Comparison of ENCODE assay signal across 1 cellular context in genomic region chr20:37901667-37902503, GRCh38.
A peak's percentile ranks its signal among the peaks of the same experiment; 100 is the strongest.
TF ChIP-seq lines count a peak whose summit lies in the region.

No MANE protein-coding gene starts in this region.

TF ChIP-seq in HepG2, 621 proteins besides CTCF, POLR2A, EP300 and RAD21 (continued from another document and continues in another):
- no peak for TF ChIP-seq GRHL1 (CRISPR knock-in tag; conservative IDR thresholded peaks at IDR 0.05)
- TF ChIP-seq MIER2 (CRISPR knock-in tag; IDR thresholded peaks at IDR 0.05) = peak; percentile 78
- no peak for TF ChIP-seq ZHX2 (IDR thresholded peaks at IDR 0.05; ENCODE audit: low read depth)
- no peak for TF ChIP-seq ZHX2 (CRISPR knock-in tag; IDR thresholded peaks at IDR 0.05; ENCODE audit: borderline replicate concordance)
- TF ChIP-seq ZNF589 (CRISPR knock-in tag; conservative IDR thresholded peaks at IDR 0.05) = no peak
- no peak for TF ChIP-seq ZNF343 (CRISPR knock-in tag; IDR thresholded peaks at IDR 0.05)
- TF ChIP-seq ZNF260 (CRISPR knock-in tag; IDR thresholded peaks at IDR 0.05; ENCODE audit: borderline replicate concordance, low read depth) = no peak
- peak; percentile 76 for TF ChIP-seq STAG1 (CRISPR knock-in tag; IDR thresholded peaks at IDR 0.05)
- no peak for TF ChIP-seq GABPA (IDR thresholded peaks at IDR 0.05; ENCODE audit: low read depth, low read length)
- no peak for TF ChIP-seq GABPA (CRISPR knock-in tag; IDR thresholded peaks at IDR 0.05; ENCODE audit: low read depth)
- TF ChIP-seq MLLT10 (CRISPR knock-in tag; IDR thresholded peaks at IDR 0.05) = no peak
- no peak for TF ChIP-seq ZSCAN31 (CRISPR knock-in tag; IDR thresholded peaks at IDR 0.05; ENCODE audit: low read depth)
- no peak for TF ChIP-seq ARID3A (IDR thresholded peaks at IDR 0.05; ENCODE audit: low read depth, low read length)
- TF ChIP-seq ZNF446 (CRISPR knock-in tag; IDR thresholded peaks at IDR 0.05) = no peak
- TF ChIP-seq ZSCAN29 (CRISPR knock-in tag; conservative IDR thresholded peaks at IDR 0.05) = no peak
- peak; percentile 8; the same call in 1 of the 2 replicates for TF ChIP-seq HDAC2 (CRISPR knock-in tag; IDR thresholded peaks at IDR 0.05)
- no peak for TF ChIP-seq ZNF34 (CRISPR knock-in tag; IDR thresholded peaks at IDR 0.05; ENCODE audit: borderline replicate concordance)
- no peak for TF ChIP-seq TFAP4 (IDR thresholded peaks at IDR 0.05; ENCODE audit: borderline replicate concordance, low read depth)
- no peak for TF ChIP-seq KAT2B (IDR thresholded peaks at IDR 0.05; ENCODE audit: borderline replicate concordance, low read depth, low read length)
- TF ChIP-seq ZNF607 (CRISPR knock-in tag; IDR thresholded peaks at IDR 0.05; ENCODE audit: borderline replicate concordance) = no peak
- TF ChIP-seq ZUFSP (CRISPR knock-in tag; IDR thresholded peaks at IDR 0.05; ENCODE audit: borderline replicate concordance) = no peak
- TF ChIP-seq ZNF496 (CRISPR knock-in tag; IDR thresholded peaks at IDR 0.05; ENCODE audit: insufficient replicate concordance) = no peak
- TF ChIP-seq ZBTB39 (CRISPR knock-in tag; IDR thresholded peaks at IDR 0.05) = no peak
- no peak for TF ChIP-seq MEIS1 (CRISPR knock-in tag; IDR thresholded peaks at IDR 0.05; ENCODE audit: borderline replicate concordance)
- TF ChIP-seq ZZZ3 (CRISPR knock-in tag; IDR thresholded peaks at IDR 0.05; ENCODE audit: borderline replicate concordance) = no peak
- TF ChIP-seq ZNF644 (CRISPR knock-in tag; IDR thresholded peaks at IDR 0.05; ENCODE audit: low read depth) = peak; percentile 51; the same call in 1 of the 2 replicates
- TF ChIP-seq SIX4 (CRISPR knock-in tag; IDR thresholded peaks at IDR 0.05) = no peak
- no peak for TF ChIP-seq MTA1 (CRISPR knock-in tag; IDR thresholded peaks at IDR 0.05; ENCODE audit: borderline replicate concordance)
- no peak; the same call in 1 of the 2 replicates for TF ChIP-seq WIZ (CRISPR knock-in tag; IDR thresholded peaks at IDR 0.05)
- TF ChIP-seq ZNF781 (CRISPR knock-in tag; IDR thresholded peaks at IDR 0.05; ENCODE audit: borderline replicate concordance, not compliant biosample characterization) = no peak
- no peak for TF ChIP-seq GMEB2 (CRISPR knock-in tag; IDR thresholded peaks at IDR 0.05; ENCODE audit: low read depth)
- no peak for TF ChIP-seq ZNF576 (CRISPR knock-in tag; IDR thresholded peaks at IDR 0.05)
- peak; percentile 76 for TF ChIP-seq ZNF740 (CRISPR knock-in tag; IDR thresholded peaks at IDR 0.05)
- TF ChIP-seq ZNF510 (CRISPR knock-in tag; IDR thresholded peaks at IDR 0.05; ENCODE audit: low read depth) = no peak
- no peak for TF ChIP-seq SKI (IDR thresholded peaks at IDR 0.05; ENCODE audit: partially characterized antibody)
- no peak for TF ChIP-seq GABPB1 (CRISPR knock-in tag; IDR thresholded peaks at IDR 0.05)
- TF ChIP-seq CBX1 (IDR thresholded peaks at IDR 0.05; ENCODE audit: low read depth) = peak; percentile 36
- 0 out of 2 replicates have a peak, but pooled peaks have one; percentile 11 for TF ChIP-seq ARID4A (CRISPR knock-in tag; IDR thresholded peaks at IDR 0.05; ENCODE audit: borderline replicate concordance)
- TF ChIP-seq ZNF75D (CRISPR knock-in tag; IDR thresholded peaks at IDR 0.05; ENCODE audit: borderline replicate concordance) = no peak
